8 cellular contexts compared by ENCODE assay signal in genomic region chr6:169212897-169213813, GRCh38. TPM values are rescaled to one million over a fixed set of nuclear protein-coding genes. Genes with fewer than 3 reads are reported as not detected.
DNase-seq lines count a peak whose midpoint lies in the region; ATAC-seq, FAIRE-seq and TF ChIP-seq lines count a peak whose summit lies in the region.

No MANE protein-coding gene starts in this region.

- TF ChIP-seq CTCF in D721Med (IDR thresholded peaks at IDR 0.05; ENCODE audit: insufficient read depth, missing control alignments) (peak; percentile 18), neural crest cell (conservative IDR thresholded peaks at IDR 0.05) (peak; percentile 46)

- H3K27ac Mint-ChIP-seq in neural crest cell (ENCODE audit: unreplicated experiment): no peak overlapping the region
- peak overlapping the region; percentile 37 to 97 for H3K27ac Mint-ChIP-seq in stimulated activated naive CD8-positive, alpha-beta T cell treated with anti-CD3 and anti-CD28 coated beads, Interleukin-15, amount 100 ng/mL, for 72 hours

- peak; percentile 100 for ATAC-seq in GM21526 (IDR thresholded peaks at IDR 0.05; ENCODE audit: low FRiP score, unreplicated experiment)
- peak; percentile 99 for ATAC-seq in stimulated activated naive CD8-positive, alpha-beta T cell treated with anti-CD3 and anti-CD28 coated beads, Interleukin-15, amount 100 ng/mL, for 72 hours

- peaks cover 14% of the 10 kb centered on the region for H3K9me3 Mint-ChIP-seq in neural crest cell
- H3K9me3 Mint-ChIP-seq in stimulated activated naive CD8-positive, alpha-beta T cell treated with anti-CD3 and anti-CD28 coated beads, Interleukin-15, amount 100 ng/mL, for 72 hours: peaks cover 25 to 32% of the 10 kb centered on the region in 2 donors

- peaks cover 24% of the 10 kb centered on the region for H3K4me1 Mint-ChIP-seq in neural crest cell
- peaks cover 10% of the 10 kb centered on the region for H3K4me1 Mint-ChIP-seq in stimulated activated naive CD8-positive, alpha-beta T cell treated with anti-CD3 and anti-CD28 coated beads, Interleukin-15, amount 100 ng/mL, for 72 hours

- H3K4me3 Mint-ChIP-seq in neural crest cell: peak overlapping the region; percentile 35
- H3K4me3 Mint-ChIP-seq in stimulated activated naive CD8-positive, alpha-beta T cell treated with anti-CD3 and anti-CD28 coated beads, Interleukin-15, amount 100 ng/mL, for 72 hours: peak overlapping the region; percentile 80 to 83

- H3K27me3 Mint-ChIP-seq in neural crest cell (ENCODE audit: low read depth): no peaks in the 10 kb centered on the region
- H3K27me3 Mint-ChIP-seq in stimulated activated naive CD8-positive, alpha-beta T cell treated with anti-CD3 and anti-CD28 coated beads, Interleukin-15, amount 100 ng/mL, for 72 hours: no peaks in the 10 kb centered on the region

- no peak for FAIRE-seq in D721Med (lab: Jason Lieb, UNC)

- H3K36me3 Mint-ChIP-seq in neural crest cell (ENCODE audit: low read depth): peaks cover 5% of the 10 kb centered on the region

- DNase-seq in D721Med (ENCODE audit: insufficient read length, low spot score) (peak; percentile 65), HuH-7 (ENCODE audit: low spot score) (peak; percentile 96), SIG-M5 treated with dmso at 0.1 percent for 504 hours (lab: John Stamatoyannopoulos, UW; ENCODE audit: unreplicated experiment) (peak; percentile 95), foreskin melanocyte (peak; percentile 87), neural crest cell (ENCODE audit: low read depth, low spot score) (peak; percentile 85)
- peak; percentile 67 to 81 (median 74) for DNase-seq in activated naive CD4-positive, alpha-beta T cell (lab: John Stamatoyannopoulos, UW)
- DNase-seq in stimulated activated naive CD8-positive, alpha-beta T cell treated with anti-CD3 and anti-CD28 coated beads, Interleukin-15, amount 100 ng/mL, for 72 hours: peak; percentile 92 to 95

RNA-seq across cellular contexts. Expression of gene THBS2, which starts 40.5 kb away (rescaled TPM):
- 0.39 and 1.3 TPM in 2 replicates for total RNA-seq in neural crest cell

Comparison
In these comparisons a context has a peak if more than half of its experiments do, and no peak if none do; other contexts are left out.
1. Peak in every context shown above with its lines: DNase-seq and ATAC-seq.